2 cellular contexts compared by ENCODE assay signal in genomic region chr21:36753556-36753955, GRCh38.
TF ChIP-seq lines count a peak whose summit lies in the region.

No MANE protein-coding gene starts in this region.

TF ChIP-seq in endothelial cell of umbilical vein, 7 proteins besides CTCF, POLR2A, EP300 and RAD21:
- TF ChIP-seq FOS (IDR thresholded peaks at IDR 0.05; ENCODE audit: borderline replicate concordance, insufficient read depth, low read length) (peak; percentile 23), JUN (IDR thresholded peaks at IDR 0.05; ENCODE audit: borderline replicate concordance, insufficient read depth, insufficient read length, low read depth) (no peak), MYC (IDR thresholded peaks at IDR 0.05; ENCODE audit: low read depth, low read length) (no peak)

TF ChIP-seq in SK-N-SH treated with all-trans-retinoic acid at 6 μM for 48 hours, 23 proteins besides CTCF, POLR2A, EP300 and RAD21:
- TF ChIP-seq PPARA (CRISPR knock-in tag; IDR thresholded peaks at IDR 0.05; ENCODE audit: borderline replicate concordance): no peak
- TF ChIP-seq ZNF70 (CRISPR knock-in tag; IDR thresholded peaks at IDR 0.05): no peak
- TF ChIP-seq, protein P1, sequence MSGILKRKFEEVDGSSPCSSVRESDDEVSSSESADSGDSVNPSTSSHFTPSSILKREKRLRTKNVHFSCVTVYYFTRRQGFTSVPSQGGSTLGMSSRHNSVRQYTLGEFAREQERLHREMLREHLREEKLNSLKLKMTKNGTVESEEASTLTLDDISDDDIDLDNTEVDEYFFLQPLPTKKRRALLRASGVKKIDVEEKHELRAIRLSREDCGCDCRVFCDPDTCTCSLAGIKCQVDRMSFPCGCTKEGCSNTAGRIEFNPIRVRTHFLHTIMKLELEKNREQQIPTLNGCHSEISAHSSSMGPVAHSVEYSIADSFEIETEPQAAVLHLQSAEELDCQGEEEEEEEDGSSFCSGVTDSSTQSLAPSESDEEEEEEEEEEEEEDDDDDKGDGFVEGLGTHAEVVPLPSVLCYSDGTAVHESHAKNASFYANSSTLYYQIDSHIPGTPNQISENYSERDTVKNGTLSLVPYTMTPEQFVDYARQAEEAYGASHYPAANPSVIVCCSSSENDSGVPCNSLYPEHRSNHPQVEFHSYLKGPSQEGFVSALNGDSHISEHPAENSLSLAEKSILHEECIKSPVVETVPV (CRISPR knock-in tag; IDR thresholded peaks at IDR 0.05): no peak
- no peak for TF ChIP-seq ZFP30 (CRISPR knock-in tag; IDR thresholded peaks at IDR 0.05)
- TF ChIP-seq ARNTL (CRISPR knock-in tag; IDR thresholded peaks at IDR 0.05; ENCODE audit: borderline replicate concordance, low read depth): no peak
- no peak for TF ChIP-seq OSR1 (CRISPR knock-in tag; IDR thresholded peaks at IDR 0.05)
- TF ChIP-seq, protein P2, sequence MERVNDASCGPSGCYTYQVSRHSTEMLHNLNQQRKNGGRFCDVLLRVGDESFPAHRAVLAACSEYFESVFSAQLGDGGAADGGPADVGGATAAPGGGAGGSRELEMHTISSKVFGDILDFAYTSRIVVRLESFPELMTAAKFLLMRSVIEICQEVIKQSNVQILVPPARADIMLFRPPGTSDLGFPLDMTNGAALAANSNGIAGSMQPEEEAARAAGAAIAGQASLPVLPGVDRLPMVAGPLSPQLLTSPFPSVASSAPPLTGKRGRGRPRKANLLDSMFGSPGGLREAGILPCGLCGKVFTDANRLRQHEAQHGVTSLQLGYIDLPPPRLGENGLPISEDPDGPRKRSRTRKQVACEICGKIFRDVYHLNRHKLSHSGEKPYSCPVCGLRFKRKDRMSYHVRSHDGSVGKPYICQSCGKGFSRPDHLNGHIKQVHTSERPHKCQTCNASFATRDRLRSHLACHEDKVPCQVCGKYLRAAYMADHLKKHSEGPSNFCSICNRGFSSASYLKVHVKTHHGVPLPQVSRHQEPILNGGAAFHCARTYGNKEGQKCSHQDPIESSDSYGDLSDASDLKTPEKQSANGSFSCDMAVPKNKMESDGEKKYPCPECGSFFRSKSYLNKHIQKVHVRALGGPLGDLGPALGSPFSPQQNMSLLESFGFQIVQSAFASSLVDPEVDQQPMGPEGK (CRISPR knock-in tag; IDR thresholded peaks at IDR 0.05; ENCODE audit: borderline replicate concordance): no peak
- no peak for TF ChIP-seq SNAI2 (CRISPR knock-in tag; IDR thresholded peaks at IDR 0.05)
- no peak for TF ChIP-seq CSDC2 (CRISPR knock-in tag; IDR thresholded peaks at IDR 0.05)
- TF ChIP-seq, protein P3, sequence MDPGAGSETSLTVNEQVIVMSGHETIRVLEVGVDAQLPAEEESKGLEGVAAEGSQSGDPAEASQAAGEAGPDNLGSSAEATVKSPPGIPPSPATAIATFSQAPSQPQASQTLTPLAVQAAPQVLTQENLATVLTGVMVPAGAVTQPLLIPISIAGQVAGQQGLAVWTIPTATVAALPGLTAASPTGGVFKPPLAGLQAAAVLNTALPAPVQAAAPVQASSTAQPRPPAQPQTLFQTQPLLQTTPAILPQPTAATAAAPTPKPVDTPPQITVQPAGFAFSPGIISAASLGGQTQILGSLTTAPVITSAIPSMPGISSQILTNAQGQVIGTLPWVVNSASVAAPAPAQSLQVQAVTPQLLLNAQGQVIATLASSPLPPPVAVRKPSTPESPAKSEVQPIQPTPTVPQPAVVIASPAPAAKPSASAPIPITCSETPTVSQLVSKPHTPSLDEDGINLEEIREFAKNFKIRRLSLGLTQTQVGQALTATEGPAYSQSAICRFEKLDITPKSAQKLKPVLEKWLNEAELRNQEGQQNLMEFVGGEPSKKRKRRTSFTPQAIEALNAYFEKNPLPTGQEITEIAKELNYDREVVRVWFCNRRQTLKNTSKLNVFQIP (CRISPR knock-in tag; IDR thresholded peaks at IDR 0.05; ENCODE audit: borderline replicate concordance, low read depth): no peak
- TF ChIP-seq, protein P4, sequence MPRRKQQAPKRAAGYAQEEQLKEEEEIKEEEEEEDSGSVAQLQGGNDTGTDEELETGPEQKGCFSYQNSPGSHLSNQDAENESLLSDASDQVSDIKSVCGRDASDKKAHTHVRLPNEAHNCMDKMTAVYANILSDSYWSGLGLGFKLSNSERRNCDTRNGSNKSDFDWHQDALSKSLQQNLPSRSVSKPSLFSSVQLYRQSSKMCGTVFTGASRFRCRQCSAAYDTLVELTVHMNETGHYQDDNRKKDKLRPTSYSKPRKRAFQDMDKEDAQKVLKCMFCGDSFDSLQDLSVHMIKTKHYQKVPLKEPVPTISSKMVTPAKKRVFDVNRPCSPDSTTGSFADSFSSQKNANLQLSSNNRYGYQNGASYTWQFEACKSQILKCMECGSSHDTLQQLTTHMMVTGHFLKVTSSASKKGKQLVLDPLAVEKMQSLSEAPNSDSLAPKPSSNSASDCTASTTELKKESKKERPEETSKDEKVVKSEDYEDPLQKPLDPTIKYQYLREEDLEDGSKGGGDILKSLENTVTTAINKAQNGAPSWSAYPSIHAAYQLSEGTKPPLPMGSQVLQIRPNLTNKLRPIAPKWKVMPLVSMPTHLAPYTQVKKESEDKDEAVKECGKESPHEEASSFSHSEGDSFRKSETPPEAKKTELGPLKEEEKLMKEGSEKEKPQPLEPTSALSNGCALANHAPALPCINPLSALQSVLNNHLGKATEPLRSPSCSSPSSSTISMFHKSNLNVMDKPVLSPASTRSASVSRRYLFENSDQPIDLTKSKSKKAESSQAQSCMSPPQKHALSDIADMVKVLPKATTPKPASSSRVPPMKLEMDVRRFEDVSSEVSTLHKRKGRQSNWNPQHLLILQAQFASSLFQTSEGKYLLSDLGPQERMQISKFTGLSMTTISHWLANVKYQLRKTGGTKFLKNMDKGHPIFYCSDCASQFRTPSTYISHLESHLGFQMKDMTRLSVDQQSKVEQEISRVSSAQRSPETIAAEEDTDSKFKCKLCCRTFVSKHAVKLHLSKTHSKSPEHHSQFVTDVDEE (CRISPR knock-in tag; IDR thresholded peaks at IDR 0.05): no peak
- no peak for TF ChIP-seq CREB5 (CRISPR knock-in tag; IDR thresholded peaks at IDR 0.05; ENCODE audit: low read depth)
- no peak for TF ChIP-seq BACH2 (CRISPR knock-in tag; IDR thresholded peaks at IDR 0.05; ENCODE audit: borderline replicate concordance)
